16 cellular contexts compared by ENCODE assay signal in genomic region chr3:12638105-12638504, GRCh38. TPM values are rescaled to one million over a fixed set of nuclear protein-coding genes. Genes with fewer than 3 reads are reported as not detected.
DNase-seq lines count a peak whose midpoint lies in the region; ATAC-seq and TF ChIP-seq lines count a peak whose summit lies in the region.
"Had no signal": no experiment of that assay in that cellular context is flagged by ENCODE, and none has a peak within 500 bp of the region (broad histone marks: within the 10 kb centered on the region; RNA-seq: fewer than 3 reads in every experiment).

No MANE protein-coding gene starts in this region.

- peak; percentile 84 for DNase-seq in DMS 273 treated with DMSO at 0.1 percent for 48 hours (lab: John Stamatoyannopoulos, UW)
- DNase-seq in NCI-H524 (lab: John Stamatoyannopoulos, UW), result peak; percentile 67 to 87
- peak; percentile 50 for DNase-seq in fibroblast of gingiva (ENCODE audit: low read depth)
- no peak for DNase-seq in mucosa of descending colon
- DNase-seq in NCI-H1105 (lab: John Stamatoyannopoulos, UW), result no peak
- no peak for DNase-seq in head of caudate nucleus
- DNase-seq: activated effector memory CD4-positive, alpha-beta T cell treated with Interleukin-2 at 50 U/mL for 16 hours; CD4-positive, alpha-beta memory T cell; foreskin melanocyte; kidney; naive B cell; NCI-H2107; sigmoid colon; substantia nigra had no signal

- no peak overlapping the region for H3K4me3 ChIP-seq in mucosa of descending colon
- H3K4me3 ChIP-seq: K562, sigmoid colon had no signal

- H3K36me3 ChIP-seq in mucosa of descending colon (ENCODE audit: low read depth), result no peaks in the 10 kb centered on the region
- H3K36me3 ChIP-seq: sigmoid colon had no signal

- ATAC-seq in mucosa of descending colon, result peak; percentile 52
- no peak for ATAC-seq in GM19324 (IDR thresholded peaks at IDR 0.05; ENCODE audit: low FRiP score, unreplicated experiment)
- ATAC-seq: K562 had no signal

- no peak for TF ChIP-seq CTCF in mucosa of descending colon (IDR thresholded peaks at IDR 0.05)

- peaks cover 4% of the 10 kb centered on the region for H3K9me3 ChIP-seq in mucosa of descending colon
- H3K9me3 ChIP-seq: sigmoid colon had no signal

- peaks cover 2% of the 10 kb centered on the region for H3K4me1 ChIP-seq in mucosa of descending colon (ENCODE audit: low read depth)

- intact Hi-C loops in mucosa of descending colon (cut with DNase I, micrococcal nuclease), result no loop called here
- intact Hi-C loops in head of caudate nucleus (cut with DNase I), result no loop called here

RNA-seq across cellular contexts. Expression of gene RAF1, which starts 25.8 kb away (rescaled TPM):
- 10 to 100 TPM; 75.4 to 99.7 (median 76.9) TPM for total RNA-seq in mucosa of descending colon

Comparison
In these comparisons a context has a peak if more than half of its experiments do, and no peak if none do; other contexts are left out.
1. DNase-seq: peak in DMS 273 treated with DMSO at 0.1 percent for 48 hours (single experiment), NCI-H524 (2 of 2) and fibroblast of gingiva (single experiment); none in mucosa of descending colon (0 of 3), NCI-H1105 (single experiment) and head of caudate nucleus (0 of 42).